ENCODE assay signal across 18 cellular contexts in genomic region chr14:103548463-103549351, GRCh38. TPM values are rescaled to one million over a fixed set of nuclear protein-coding genes. Genes with fewer than 3 reads are reported as not detected.
DNase-seq lines count a peak whose midpoint lies in the region; ATAC-seq and TF ChIP-seq lines count a peak whose summit lies in the region.
"Had no signal": no experiment of that assay in that cellular context is flagged by ENCODE, and none has a peak within 500 bp of the region (broad histone marks: within the 10 kb centered on the region; RNA-seq: fewer than 3 reads in every experiment).

No MANE protein-coding gene starts in this region.

- DNase-seq in ascending aorta (ENCODE audit: low spot score in 2 of 2) (peak in 1 of 2 donors; percentile 62), heart right ventricle (no peak), spleen (peak; percentile 58), progenitor cell of endocrine pancreas (ENCODE audit: low spot score, unreplicated experiment) (no peak), 8988T (no peak), NCI-H526 (lab: John Stamatoyannopoulos, UW) (no peak)
- DNase-seq: activated B cell treated with CpG ODN at 0.5 μM for 24 hours; activated CD8-positive, alpha-beta memory T cell treated with anti-CD3 and anti-CD28 coated beads, Interleukin-2, amount 10 ng/mL, durations not matched to agents 7 days and 5 days; activated naive CD4-positive, alpha-beta T cell treated with Interleukin-2 at 50 U/mL for 16 hours; foreskin melanocyte; IMR-90; NCI-H1092 treated with DMSO at 0.1 percent for 48 hours; stimulated activated CD4-positive, alpha-beta T cell treated with anti-CD3 and anti-CD28 coated beads, Interleukin-2, amount 100 ng/mL, for 24 hours; stimulated activated CD8-positive, alpha-beta memory T cell treated with anti-CD3 and anti-CD28 coated beads, Interleukin-4, amount 100 ng/mL, for 48 hours had no signal

- no peaks in the 10 kb centered on the region for H3K27me3 Mint-ChIP-seq in progenitor cell of endocrine pancreas
- H3K27me3 Mint-ChIP-seq: activated B cell treated with CpG ODN at 0.5 μM for 24 hours; activated CD8-positive, alpha-beta memory T cell treated with anti-CD3 and anti-CD28 coated beads, Interleukin-2, amount 10 ng/mL, durations not matched to agents 7 days and 5 days; B cell had no signal

- WGBS in heart right ventricle, 2 donors: 89 to 92% methylated on average over 27 of the region's 27 CpGs
- WGBS in spleen, 5 donors: 88 to 95% (median 89%) methylated on average over 12 to 27 of the region's 27 CpGs

- H3K9me3 Mint-ChIP-seq in progenitor cell of endocrine pancreas (ENCODE audit: low read depth): no peaks in the 10 kb centered on the region
- H3K9me3 Mint-ChIP-seq: activated B cell treated with CpG ODN at 0.5 μM for 24 hours, GM23338 had no signal

- ATAC-seq in heart right ventricle: no peak
- ATAC-seq: activated CD8-positive, alpha-beta memory T cell treated with anti-CD3 and anti-CD28 coated beads, Interleukin-2, amount 10 ng/mL, durations not matched to agents 7 days and 5 days had no signal

- peaks cover 31 to 55% of the 10 kb centered on the region in 2 donors for H3K4me1 ChIP-seq in ascending aorta
- H3K4me1 ChIP-seq in heart right ventricle: peaks cover 28 to 83% (median 58%) of the 10 kb centered on the region in 9 donors
- H3K4me1 ChIP-seq in spleen: peaks cover 0 to 41% (median 21%) of the 10 kb centered on the region in 6 donors

- H3K9me3 ChIP-seq in ascending aorta: no peaks in the 10 kb centered on the region
- no peaks in the 10 kb centered on the region for H3K9me3 ChIP-seq in heart right ventricle
- H3K9me3 ChIP-seq in spleen: no peaks in the 10 kb centered on the region
- H3K9me3 ChIP-seq: prostate gland had no signal

- H3K27ac ChIP-seq in ascending aorta (peak overlapping the region; percentile 95 to 97), heart right ventricle (peak overlapping the region in 6 of 10 donors; percentile 87 to 95 (median 88)), spleen (no peak overlapping the region)
- H3K27ac ChIP-seq: cardiac muscle cell, prostate gland had no signal

- H3K27ac Mint-ChIP-seq in progenitor cell of endocrine pancreas: no peak overlapping the region
- H3K27ac Mint-ChIP-seq: activated B cell treated with CpG ODN at 0.5 μM for 24 hours; activated CD8-positive, alpha-beta memory T cell treated with anti-CD3 and anti-CD28 coated beads, Interleukin-2, amount 10 ng/mL, durations not matched to agents 7 days and 5 days; B cell; GM23338 had no signal

- TF ChIP-seq POLR2A in spleen (IDR thresholded peaks at IDR 0.05): no peak

- H3K36me3 ChIP-seq in ascending aorta (no peaks in the 10 kb centered on the region), heart right ventricle (no peaks in the 10 kb centered on the region), spleen (peaks cover 0 to 7% (median 0%) of the 10 kb centered on the region in 6 donors)
- H3K36me3 ChIP-seq: cardiac muscle cell, prostate gland had no signal

- no peak overlapping the region for H3K4me3 Mint-ChIP-seq in progenitor cell of endocrine pancreas (ENCODE audit: low read depth)
- H3K4me3 Mint-ChIP-seq: activated B cell treated with CpG ODN at 0.5 μM for 24 hours; activated CD8-positive, alpha-beta memory T cell treated with anti-CD3 and anti-CD28 coated beads, Interleukin-2, amount 10 ng/mL, durations not matched to agents 7 days and 5 days; B cell; GM23338 had no signal

- H3K27me3 ChIP-seq in ascending aorta (no peaks in the 10 kb centered on the region), heart right ventricle (no peaks in the 10 kb centered on the region), spleen (replicated peaks in 1 of 7) (peaks cover 0 to 10% (median 0%) of the 10 kb centered on the region in 7 donors)
- H3K27me3 ChIP-seq: cardiac muscle cell had no signal

- no peak for TF ChIP-seq CTCF in ascending aorta (IDR thresholded peaks at IDR 0.05)
- TF ChIP-seq CTCF in heart right ventricle (IDR thresholded peaks at IDR 0.05): no peak
- TF ChIP-seq CTCF in spleen (IDR thresholded peaks at IDR 0.05 in 8 of 11, conservative IDR thresholded peaks at IDR 0.05 in 3 of 11): no peak
- TF ChIP-seq CTCF in progenitor cell of endocrine pancreas (IDR thresholded peaks at IDR 0.05; ENCODE audit: unreplicated experiment): no peak

- H3K4me3 ChIP-seq in ascending aorta (no peak overlapping the region), heart right ventricle (no peak overlapping the region), spleen (no peak overlapping the region)
- H3K4me3 ChIP-seq: cardiac muscle cell, GM23338, prostate gland had no signal

- intact Hi-C loops in ascending aorta (cut with DNase I) (no loop called here), heart right ventricle (cut with DNase I) (loop anchor here in 6 of 10 donors (5.0 kb wide), 1 partner anchor 46 kb away; no protein-coding TSS in a partner anchor), spleen (cut with DNase I; ENCODE audit: low total_unique reads) (no loop called here)

- no peaks in the 10 kb centered on the region for H3K36me3 Mint-ChIP-seq in progenitor cell of endocrine pancreas (ENCODE audit: insufficient read depth)
- H3K36me3 Mint-ChIP-seq: activated CD8-positive, alpha-beta memory T cell treated with anti-CD3 and anti-CD28 coated beads, Interleukin-2, amount 10 ng/mL, durations not matched to agents 7 days and 5 days had no signal

- peaks cover 5% of the 10 kb centered on the region for H3K4me1 Mint-ChIP-seq in progenitor cell of endocrine pancreas (ENCODE audit: low read depth)

RNA-seq across cellular contexts. Expression of gene BAG5, which starts 13.8 kb away (rescaled TPM):
- total RNA-seq in ascending aorta: 7.1 TPM
- total RNA-seq in heart right ventricle: 10 to 100 TPM; 14.0 to 19.7 (median 16.8) TPM
- 1 to 10 TPM; 5.0 to 9.9 TPM for polyA plus RNA-seq in heart right ventricle
- 10 to 100 TPM; 29.2 to 42.5 (median 32.5) TPM for total RNA-seq in spleen
- polyA plus RNA-seq in spleen: 10 to 100 TPM in 1 of 3 donors, 1 to 10 TPM in 2; 9.3 to 16.0 (median 9.9) TPM
- total RNA-seq in progenitor cell of endocrine pancreas: 23.5 and 24.7 TPM in 2 replicates

RNA-seq across cellular contexts. Expression of gene COA8, which starts 14.1 kb away (rescaled TPM):
- 37.7 TPM for total RNA-seq in ascending aorta
- 10 to 100 TPM; 33.3 to 53.9 (median 40.3) TPM for total RNA-seq in heart right ventricle
- polyA plus RNA-seq in heart right ventricle: 100 to 1,000 TPM in 1 of 2 donors, 10 to 100 TPM in 1; 51.6 to 141 TPM
- total RNA-seq in spleen: 10 to 100 TPM; 15.2 to 26.0 (median 20.4) TPM
- 10 to 100 TPM; 34.1 to 39.5 (median 38.9) TPM for polyA plus RNA-seq in spleen
- 45.1 and 46.3 TPM in 2 replicates for total RNA-seq in progenitor cell of endocrine pancreas

RNA-seq across cellular contexts. Expression of gene TRMT61A, which starts 19.7 kb away (rescaled TPM):
- 31.2 TPM for total RNA-seq in ascending aorta
- total RNA-seq in heart right ventricle: 1 to 10 TPM; 2.9 to 7.5 (median 3.8) TPM
- polyA plus RNA-seq in heart right ventricle: 10 to 100 TPM in 1 of 2 donors, 1 to 10 TPM in 1; 8.6 to 14.7 TPM
- total RNA-seq in spleen: 10 to 100 TPM in 1 of 7 donors, 1 to 10 TPM in 6; 8.0 to 11.3 (median 9.5) TPM
- 10 to 100 TPM in 2 of 3 donors, 1 to 10 TPM in 1; 8.6 to 14.2 (median 11.1) TPM for polyA plus RNA-seq in spleen
- 10.3 and 10.7 TPM in 2 replicates for total RNA-seq in progenitor cell of endocrine pancreas

RNA-seq across cellular contexts. Expression of gene CKB, which starts 26.1 kb away (rescaled TPM):
- total RNA-seq in ascending aorta: 144 TPM
- total RNA-seq in heart right ventricle: 100 to 1,000 TPM; 273 to 896 (median 534) TPM
- polyA plus RNA-seq in heart right ventricle: 1,000 to 10,000 TPM in 1 of 2 donors, 100 to 1,000 TPM in 1; 717 to 1,062 TPM
- 10 to 100 TPM in 4 of 7 donors, 1 to 10 TPM in 3; 8.0 to 22.6 (median 10.8) TPM for total RNA-seq in spleen
- 10 to 100 TPM; 14.3 to 28.4 (median 20.6) TPM for polyA plus RNA-seq in spleen
- total RNA-seq in progenitor cell of endocrine pancreas: 929 and 983 TPM in 2 replicates

Comparison
In these comparisons a context has a peak if more than half of its experiments do, and no peak if none do; other contexts are left out.
1. H3K27ac ChIP-seq: peak in ascending aorta (2 of 2) and heart right ventricle (6 of 10); none in spleen (0 of 8).
2. intact Hi-C loops: an anchor here in heart right ventricle (5.0 kb wide); none called in ascending aorta and spleen.